In the genomic region with DNA sequence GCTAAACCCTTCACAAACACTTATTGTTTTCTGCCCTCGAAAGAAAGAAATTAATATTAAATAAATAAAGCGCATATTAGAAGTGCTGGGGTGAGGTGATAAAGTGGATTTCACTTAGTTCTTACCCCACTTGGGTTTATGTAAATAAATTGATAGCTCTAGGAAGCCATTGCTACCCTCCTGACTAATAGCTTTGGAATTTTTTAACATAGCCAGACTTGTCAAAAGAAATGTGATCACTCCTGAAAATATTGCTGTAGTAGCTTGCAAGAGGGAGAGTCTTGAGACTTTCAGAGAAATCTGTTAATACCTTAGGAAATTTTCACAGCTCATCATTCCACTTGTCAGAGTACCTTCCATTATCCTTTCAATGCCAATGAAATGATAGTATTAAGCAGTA, we compare ENCODE assay signal across 17 cellular contexts. TPM values are rescaled to one million over a fixed set of nuclear protein-coding genes. Genes with fewer than 3 reads are reported as not detected.
DNase-seq lines count a peak whose midpoint lies in the region; ATAC-seq and TF ChIP-seq lines count a peak whose summit lies in the region.
"Had no signal": no experiment of that assay in that cellular context is flagged by ENCODE, and none has a peak within 500 bp of the region (broad histone marks: within the 10 kb centered on the region; RNA-seq: fewer than 3 reads in every experiment).

No MANE protein-coding gene starts in this region.

- peak overlapping the region; percentile 37 for H3K4me2 ChIP-seq in smooth muscle cell

- peaks cover 13% of the 10 kb centered on the region for H3F3A ChIP-seq in smooth muscle cell (ENCODE audit: low read depth)

- TF ChIP-seq EP300 in esophagus muscularis mucosa (IDR thresholded peaks at IDR 0.05): no peak

- H3K4me3 ChIP-seq in astrocyte of the spinal cord (ENCODE audit: low read depth, low read length) (no peak overlapping the region), iPS-18a (ENCODE audit: low read length) (peak overlapping the region; percentile 37), smooth muscle cell (no peak overlapping the region), dorsolateral prefrontal cortex (no peak overlapping the region), esophagus muscularis mucosa (no peak overlapping the region)

- H3K36me3 Mint-ChIP-seq in stimulated activated naive B cell treated with anti-CD40 and anti-IgM and Interleukin-4, amounts not matched to agents 10 μg/mL and 1 μg/mL and 100 μg/mL, for 72 hours: peaks cover 18 to 33% of the 10 kb centered on the region in 2 donors

- H3K4me1 Mint-ChIP-seq in stimulated activated naive B cell treated with anti-CD40 and anti-IgM and Interleukin-4, amounts not matched to agents 10 μg/mL and 1 μg/mL and 100 μg/mL, for 72 hours: peaks cover 15 to 38% of the 10 kb centered on the region in 2 donors

- H3K9ac ChIP-seq in iPS-18a (ENCODE audit: low read length) (no peak overlapping the region), smooth muscle cell (ENCODE audit: low read depth) (peak overlapping the region; percentile 7)

- no peak for TF ChIP-seq POLR2A in esophagus muscularis mucosa (IDR thresholded peaks at IDR 0.05; ENCODE audit: low read depth)

- no peak for ATAC-seq in stimulated activated naive B cell treated with anti-CD40 and anti-IgM and Interleukin-4, amounts not matched to agents 10 μg/mL and 1 μg/mL and 100 μg/mL, for 72 hours (replicated peaks)
- ATAC-seq: stimulated activated naive CD8-positive, alpha-beta T cell treated with anti-CD3 and anti-CD28 coated beads, Interleukin-15, Interleukin-2, amounts not matched to agents 100 U/mL and 50 U/mL, for 24 hours had no signal

- peaks cover 83% of the 10 kb centered on the region for H4K20me1 ChIP-seq in smooth muscle cell (ENCODE audit: low read depth)

- H3K36me3 ChIP-seq in iPS-18a (ENCODE audit: control insufficient read depth, low read depth, low read length) (peaks cover 25% of the 10 kb centered on the region), smooth muscle cell (ENCODE audit: low read depth) (no peaks in the 10 kb centered on the region), esophagus muscularis mucosa (peaks cover 0 to 48% (median 22%) of the 10 kb centered on the region in 4 donors)

- TF ChIP-seq CTCF in astrocyte of the spinal cord (IDR thresholded peaks at IDR 0.05; ENCODE audit: low read depth, low read length) (no peak), smooth muscle cell (IDR thresholded peaks at IDR 0.05; ENCODE audit: borderline replicate concordance, insufficient read depth, poor library complexity, severe bottlenecking) (no peak), dorsolateral prefrontal cortex (IDR thresholded peaks at IDR 0.05 in 54 of 56, conservative IDR thresholded peaks at IDR 0.05 in 2 of 56; ENCODE audit: low read depth in 1 of 56, partially characterized antibody in 56 of 56) (no peak), esophagus muscularis mucosa (IDR thresholded peaks at IDR 0.05) (no peak)

- H3K27ac ChIP-seq in iPS-18a (ENCODE audit: low read length): peak overlapping the region; percentile 47
- H3K27ac ChIP-seq in smooth muscle cell (ENCODE audit: low read depth): peak overlapping the region; percentile 82
- H3K27ac ChIP-seq in dorsolateral prefrontal cortex: no peak overlapping the region
- no peak overlapping the region for H3K27ac ChIP-seq in esophagus muscularis mucosa (replicated peaks in 1 of 4)
- H3K27ac ChIP-seq: 22Rv1 had no signal

- DNase-seq in DMS53 (lab: John Stamatoyannopoulos, UW) (peak; percentile 27), DMS53 treated with DMSO at 0.1 percent for 48 hours (lab: John Stamatoyannopoulos, UW; ENCODE audit: unreplicated experiment) (no peak), astrocyte of the spinal cord (ENCODE audit: low read depth, low spot score) (peak; percentile 79), smooth muscle cell (lab: John Stamatoyannopoulos, UW; ENCODE audit: unreplicated experiment) (no peak), dorsolateral prefrontal cortex (no peak), esophagus muscularis mucosa (ENCODE audit: extremely low spot score) (no peak)
- no peak for DNase-seq in stimulated activated naive B cell treated with anti-CD40 and anti-IgM and Interleukin-4, amounts not matched to agents 10 μg/mL and 1 μg/mL and 100 μg/mL, for 72 hours
- DNase-seq: activated CD4-positive, alpha-beta T cell treated with anti-CD3 and anti-CD28 coated beads, Interleukin-2, amount 50 U/mL, for 48 hours; activated naive CD4-positive, alpha-beta T cell treated with anti-CD3 and anti-CD28 coated beads, Interleukin-2, amount 10 ng/mL, durations not matched to agents 7 days and 5 days; DMS79; effector CD4-positive, alpha-beta T cell; kidney; NCI-H1694 treated with DMSO at 0.1 percent for 48 hours; stimulated activated naive CD8-positive, alpha-beta T cell treated with anti-CD3 and anti-CD28 coated beads, Interleukin-15, Interleukin-2, amounts not matched to agents 100 U/mL and 50 U/mL, for 24 hours had no signal

- H3K27me3 ChIP-seq in iPS-18a (ENCODE audit: control insufficient read depth, insufficient read depth, low read length) (no peaks in the 10 kb centered on the region), smooth muscle cell (ENCODE audit: low read depth) (no peaks in the 10 kb centered on the region), dorsolateral prefrontal cortex (no peaks in the 10 kb centered on the region), esophagus muscularis mucosa (no peaks in the 10 kb centered on the region)

- no peak overlapping the region for H3K27ac Mint-ChIP-seq in stimulated activated naive B cell treated with anti-CD40 and anti-IgM and Interleukin-4, amounts not matched to agents 10 μg/mL and 1 μg/mL and 100 μg/mL, for 72 hours
- H3K27ac Mint-ChIP-seq: activated naive CD4-positive, alpha-beta T cell treated with anti-CD3 and anti-CD28 coated beads, Interleukin-2, amount 10 ng/mL, durations not matched to agents 7 days and 5 days had no signal

- in situ Hi-C loops in astrocyte of the spinal cord (cut with HindIII; ENCODE audit: low sequenced_read_pairs): no loop called here

- 77% methylated on average over 2 of the region's 2 CpGs for WGBS in smooth muscle cell (ENCODE audit: low lambda C conversion rate)
- WGBS in esophagus muscularis mucosa: 65% methylated on average over 2 of the region's 2 CpGs

- no peak overlapping the region for H3K4me3 Mint-ChIP-seq in stimulated activated naive B cell treated with anti-CD40 and anti-IgM and Interleukin-4, amounts not matched to agents 10 μg/mL and 1 μg/mL and 100 μg/mL, for 72 hours
- H3K4me3 Mint-ChIP-seq: activated naive CD4-positive, alpha-beta T cell treated with anti-CD3 and anti-CD28 coated beads, Interleukin-2, amount 10 ng/mL, durations not matched to agents 7 days and 5 days; neural crest cell had no signal

- H3K79me2 ChIP-seq in smooth muscle cell (ENCODE audit: low read depth): peaks cover 95% of the 10 kb centered on the region

- no peaks in the 10 kb centered on the region for H3K27me3 Mint-ChIP-seq in stimulated activated naive B cell treated with anti-CD40 and anti-IgM and Interleukin-4, amounts not matched to agents 10 μg/mL and 1 μg/mL and 100 μg/mL, for 72 hours
- H3K27me3 Mint-ChIP-seq: activated naive CD4-positive, alpha-beta T cell treated with anti-CD3 and anti-CD28 coated beads, Interleukin-2, amount 10 ng/mL, durations not matched to agents 7 days and 5 days had no signal

- H3K9me3 ChIP-seq in iPS-18a (ENCODE audit: control insufficient read depth, low read depth, low read length) (no peaks in the 10 kb centered on the region), smooth muscle cell (replicated peaks; ENCODE audit: low read depth) (no peaks in the 10 kb centered on the region), esophagus muscularis mucosa (no peaks in the 10 kb centered on the region)

- no peak overlapping the region for H2AFZ ChIP-seq in smooth muscle cell (ENCODE audit: low read depth)

- H3K4me1 ChIP-seq in iPS-18a (ENCODE audit: control insufficient read depth, low read depth, low read length): peaks cover 38% of the 10 kb centered on the region
- H3K4me1 ChIP-seq in smooth muscle cell (ENCODE audit: low read depth): peaks cover 25% of the 10 kb centered on the region
- H3K4me1 ChIP-seq in esophagus muscularis mucosa: peaks cover 10 to 46% (median 44%) of the 10 kb centered on the region in 4 donors

- no peaks in the 10 kb centered on the region for H3K9me3 Mint-ChIP-seq in stimulated activated naive B cell treated with anti-CD40 and anti-IgM and Interleukin-4, amounts not matched to agents 10 μg/mL and 1 μg/mL and 100 μg/mL, for 72 hours
- H3K9me3 Mint-ChIP-seq: activated naive CD4-positive, alpha-beta T cell treated with anti-CD3 and anti-CD28 coated beads, Interleukin-2, amount 10 ng/mL, durations not matched to agents 7 days and 5 days; neural crest cell had no signal

- intact Hi-C loops in dorsolateral prefrontal cortex (cut with DNase I): no loop called here
- intact Hi-C loops in esophagus muscularis mucosa (cut with DNase I): no loop called here

RNA-seq across cellular contexts. Expression of gene ARL5B, which starts 7.6 kb away (rescaled TPM):
- total RNA-seq in smooth muscle cell (80.9 and 98.4 TPM in 2 replicates), dorsolateral prefrontal cortex (10 to 100 TPM in 115 of 120 experiments, 1 to 10 TPM in 5; 8.6 to 19.9 (median 13.1) TPM), esophagus muscularis mucosa (10 to 100 TPM in 1 of 4 donors, 1 to 10 TPM in 3; 7.5 to 14.7 (median 8.9) TPM)
- polyA plus RNA-seq in smooth muscle cell: 12.9 and 15.4 TPM in 2 replicates

RNA-seq across cellular contexts. Expression of gene NSUN6, which starts 15.4 kb away (rescaled TPM):
- 6.1 and 11.8 TPM in 2 replicates for total RNA-seq in smooth muscle cell
- 7.2 and 9.5 TPM in 2 replicates for polyA plus RNA-seq in smooth muscle cell
- 10 to 100 TPM; 14.1 to 41.9 (median 27.5) TPM for total RNA-seq in dorsolateral prefrontal cortex
- total RNA-seq in esophagus muscularis mucosa: 10 to 100 TPM in 1 of 4 donors, 1 to 10 TPM in 3; 5.0 to 10.4 (median 5.7) TPM

Comparison
In these comparisons a context has a peak if more than half of its experiments do, and no peak if none do; other contexts are left out.
1. DNase-seq: peak in DMS53 (single experiment) and astrocyte of the spinal cord (single experiment); none in DMS53 treated with DMSO at 0.1 percent for 48 hours (single experiment), smooth muscle cell (single experiment), dorsolateral prefrontal cortex (0 of 10), stimulated activated naive B cell treated with anti-CD40 and anti-IgM and Interleukin-4, amounts not matched to agents 10 μg/mL and 1 μg/mL and 100 μg/mL, for 72 hours (single experiment) and esophagus muscularis mucosa (single experiment).
2. H3K27ac ChIP-seq: peak in iPS-18a (single experiment) and smooth muscle cell (single experiment); none in dorsolateral prefrontal cortex (0 of 59) and esophagus muscularis mucosa (0 of 4).